24 cellular contexts compared by ENCODE assay signal in genomic region chr17:19342611-19343255, GRCh38. TPM values are rescaled to one million over a fixed set of nuclear protein-coding genes. Genes with fewer than 3 reads are reported as not detected.
DNase-seq lines count a peak whose midpoint lies in the region; ATAC-seq and TF ChIP-seq lines count a peak whose summit lies in the region.
"Had no signal": no experiment of that assay in that cellular context is flagged by ENCODE, and none has a peak within 500 bp of the region (broad histone marks: within the 10 kb centered on the region; RNA-seq: fewer than 3 reads in every experiment).

No MANE protein-coding gene starts in this region.

- no peaks in the 10 kb centered on the region for H3K9me2 ChIP-seq in SK-N-SH

- H3K4me2 ChIP-seq in SK-N-SH, result no peak overlapping the region

- TF ChIP-seq POLR2A in Peyer's patch (IDR thresholded peaks at IDR 0.05) (no peak), spleen (IDR thresholded peaks at IDR 0.05) (no peak)

- WGBS in SK-N-SH (ENCODE audit: low lambda C conversion rate), result 93% methylated on average over 2 of the region's 7 CpGs
- 63% methylated on average over 7 of the region's 7 CpGs for WGBS in liver
- 59 to 80% (median 75%) methylated on average over 6 to 7 of the region's 7 CpGs for WGBS in spleen, 5 donors

- H3K27ac ChIP-seq in SK-N-SH (ENCODE audit: low read depth in 2 of 2, low read length in 1 of 2) (no peak overlapping the region), Peyer's patch (peak overlapping the region in 1 of 4 donors; percentile 25), liver (ENCODE audit: low read depth in 1 of 2, low read length in 2 of 2) (peak overlapping the region; percentile 38 to 70), spleen (no peak overlapping the region)
- H3K27ac ChIP-seq: transverse colon, VCaP had no signal

- TF ChIP-seq RAD21 in SK-N-SH (IDR thresholded peaks at IDR 0.05; ENCODE audit: low read length), result no peak
- no peak for TF ChIP-seq RAD21 in liver (IDR thresholded peaks at IDR 0.05)

- H3K79me2 ChIP-seq in SK-N-SH (ENCODE audit: insufficient read depth), result no peaks in the 10 kb centered on the region

- TF ChIP-seq EP300 in SK-N-SH (IDR thresholded peaks at IDR 0.05; ENCODE audit: borderline replicate concordance in 1 of 2, low read depth in 1 of 2, low read length in 1 of 2), result no peak

- intact Hi-C loops in spleen (cut with DNase I; ENCODE audit: low total_unique reads), result no loop called here

- no peak overlapping the region for H3K9ac ChIP-seq in SK-N-SH
- H3K9ac ChIP-seq in liver (ENCODE audit: low read depth in 1 of 2, low read length in 2 of 2), result no peak overlapping the region

- CTCF ChIA-PET in SK-N-SH (lab: Yijun Ruan, JAX), result interaction anchor here (1.0 to 3.7 kb wide), 5 partner anchors 20 to 104 kb away, joined by 3 to 20 read pairs (median 4); partner anchors contain the start of gene B9D1

- H3K27me3 ChIP-seq in SK-N-SH (ENCODE audit: insufficient read depth) (no peaks in the 10 kb centered on the region), Peyer's patch (no peaks in the 10 kb centered on the region), liver (ENCODE audit: control insufficient read depth in 4 of 4, insufficient read depth in 4 of 4, low read length in 3 of 4) (no peaks in the 10 kb centered on the region), spleen (replicated peaks in 1 of 7) (peaks cover 0 to 4% (median 0%) of the 10 kb centered on the region in 7 donors)
- H3K27me3 ChIP-seq: transverse colon had no signal

- H4K20me1 ChIP-seq in SK-N-SH (ENCODE audit: insufficient read depth), result no peaks in the 10 kb centered on the region

- peaks cover 16% of the 10 kb centered on the region for H3F3A ChIP-seq in SK-N-SH (replicated peaks; ENCODE audit: insufficient read depth)

- TF ChIP-seq CTCF in SK-N-SH (IDR thresholded peaks at IDR 0.05) (no peak), Peyer's patch (IDR thresholded peaks at IDR 0.05) (no peak), liver (IDR thresholded peaks at IDR 0.05; ENCODE audit: low read depth, low read length, missing input control) (no peak), spleen (IDR thresholded peaks at IDR 0.05 in 8 of 11, conservative IDR thresholded peaks at IDR 0.05 in 3 of 11) (no peak)

- no peak overlapping the region for H2AFZ ChIP-seq in SK-N-SH (ENCODE audit: low read depth)

- no peak for ATAC-seq in SK-N-SH treated with all-trans-retinoic acid at 6 μM for 48 hours
- ATAC-seq: activated CD8-positive, alpha-beta T cell treated with anti-CD3 and anti-CD28 coated beads for 36 hours; activated T-cell treated with anti-CD3 and anti-CD28 coated beads, Interleukin-2, amount 50 U/mL, for 72 hours; left cardiac atrium; mucosa of descending colon; stimulated activated memory B cell treated with anti-CD40 and anti-IgM and Interleukin-4, amounts not matched to agents 10 μg/mL and 1 μg/mL and 100 μg/mL, for 72 hours; T-helper 17 cell had no signal

- H3K4me3 ChIP-seq in SK-N-SH (ENCODE audit: low read depth in 2 of 2, low read length in 1 of 2), result no peak overlapping the region
- no peak overlapping the region for H3K4me3 ChIP-seq in Peyer's patch
- no peak overlapping the region for H3K4me3 ChIP-seq in liver (ENCODE audit: low read depth in 1 of 3, low read length in 3 of 3)
- H3K4me3 ChIP-seq in spleen, result no peak overlapping the region
- H3K4me3 ChIP-seq: mucosa of descending colon, transverse colon had no signal

- H3K9me3 ChIP-seq in SK-N-SH (no peaks in the 10 kb centered on the region), Peyer's patch (no peaks in the 10 kb centered on the region), liver (ENCODE audit: control insufficient read depth in 4 of 4, low read length in 3 of 4) (no peaks in the 10 kb centered on the region), spleen (no peaks in the 10 kb centered on the region)
- H3K9me3 ChIP-seq: mucosa of descending colon, transverse colon had no signal

- POLR2A ChIA-PET in SK-N-SH (lab: Yijun Ruan, JAX), result interaction anchor here (1.0 kb wide), 1 partner anchor 105 kb away, joined by 3 read pairs; the partner anchor contains the start of gene EPN2

- DNase-seq in SK-N-SH, result peak; percentile 54
- DNase-seq in Peyer's patch, result peak in 2 of 3 donors; percentile 36 to 46
- DNase-seq in spleen, result peak; percentile 58
- no peak for DNase-seq in NCI-H187 treated with DMSO at 0.1 percent for 48 hours (lab: John Stamatoyannopoulos, UW)
- DNase-seq in NOMO-1 (lab: John Stamatoyannopoulos, UW; ENCODE audit: unreplicated experiment in 2 of 2), result no peak
- DNase-seq in NCI-H1694 treated with DMSO at 0.1 percent for 48 hours (lab: John Stamatoyannopoulos, UW), result no peak
- DNase-seq: activated CD8-positive, alpha-beta T cell treated with anti-CD3 and anti-CD28 coated beads for 36 hours; activated T-cell treated with anti-CD3 and anti-CD28 coated beads, Interleukin-2, amount 50 U/mL, for 72 hours; left cardiac atrium; mucosa of descending colon; NCI-H1105 treated with DMSO at 0.1 percent for 48 hours; NCI-H2171; NCI-H526 treated with DMSO at 0.1 percent for 48 hours; nucleus accumbens; T-helper 17 cell; transverse colon had no signal

- H3K36me3 ChIP-seq in SK-N-SH (replicated peaks in 1 of 2; ENCODE audit: control insufficient read depth in 1 of 2, insufficient read depth in 2 of 2, low read length in 1 of 2) (no peaks in the 10 kb centered on the region), Peyer's patch (no peaks in the 10 kb centered on the region), liver (ENCODE audit: control insufficient read depth in 4 of 4, insufficient read depth in 3 of 4, low read depth in 1 of 4, low read length in 3 of 4) (no peaks in the 10 kb centered on the region), spleen (no peaks in the 10 kb centered on the region)
- H3K36me3 ChIP-seq: transverse colon had no signal

- peaks cover 13% of the 10 kb centered on the region in 2 experiments; a peak in 3 of 4 replicates for H3K4me1 ChIP-seq in SK-N-SH (ENCODE audit: control insufficient read depth in 1 of 2, insufficient read depth in 2 of 2, low read depth in 1 of 2, low read length in 1 of 2)
- peaks cover 0 to 12% (median 0%) of the 10 kb centered on the region in 4 donors for H3K4me1 ChIP-seq in Peyer's patch
- peaks cover 31 to 88% (median 68%) of the 10 kb centered on the region in 4 donors for H3K4me1 ChIP-seq in liver (ENCODE audit: control insufficient read depth in 4 of 4, insufficient read depth in 4 of 4, low read length in 3 of 4)
- peaks cover 5 to 58% (median 14%) of the 10 kb centered on the region in 6 donors for H3K4me1 ChIP-seq in spleen

TF ChIP-seq in SK-N-SH, 30 proteins besides CTCF, POLR2A, EP300 and RAD21 (continues in another document):
- no peak for TF ChIP-seq SIN3A (IDR thresholded peaks at IDR 0.05; ENCODE audit: borderline replicate concordance, low read depth, low read length)
- TF ChIP-seq RXRA (IDR thresholded peaks at IDR 0.05; ENCODE audit: borderline replicate concordance, low read depth), result no peak
- TF ChIP-seq MXI1 (IDR thresholded peaks at IDR 0.05; ENCODE audit: low read depth, low read length), result no peak
- TF ChIP-seq SMC3 (IDR thresholded peaks at IDR 0.05; ENCODE audit: low read depth, low read length), result no peak

TF ChIP-seq in SK-N-SH treated with all-trans-retinoic acid at 6 μM for 48 hours, 23 proteins besides CTCF, POLR2A, EP300 and RAD21 (continues in another document):
- TF ChIP-seq ZNF70 (CRISPR knock-in tag; IDR thresholded peaks at IDR 0.05) (no peak), ZC3H10 (CRISPR knock-in tag; IDR thresholded peaks at IDR 0.05) (no peak), RARB (CRISPR knock-in tag; IDR thresholded peaks at IDR 0.05) (no peak)

TF ChIP-seq in liver, 16 proteins besides CTCF, POLR2A, EP300 and RAD21 (continues in another document):
- no peak for TF ChIP-seq SP1 (IDR thresholded peaks at IDR 0.05)

RNA-seq across cellular contexts. Expression of gene B9D1, which starts 19.8 kb away (rescaled TPM):
- polyA plus RNA-seq in SK-N-SH (2012; rRNA removed), result 75.0 and 81.6 TPM in 2 replicates
- polyA plus RNA-seq in SK-N-SH (2012; cell fraction: cytosol; rRNA removed), result 56.1 and 64.8 TPM in 2 replicates
- polyA plus RNA-seq in SK-N-SH (2012; cell fraction: nucleus; rRNA removed), result 81.5 and 92.1 TPM in 2 replicates
- 10 to 100 TPM in 1 of 4 donors, 1 to 10 TPM in 2, not detected in 1; 4.5 to 15.7 (median 5.6) TPM for total RNA-seq in Peyer's patch
- total RNA-seq in liver, result 10 to 100 TPM; 10.8 to 22.0 TPM
- polyA plus RNA-seq in liver, result 10 to 100 TPM in 1 of 2 donors, 1 to 10 TPM in 1; 8.4 to 10.8 TPM
- total RNA-seq in spleen, result 10 to 100 TPM in 1 of 7 donors, 1 to 10 TPM in 6; 6.4 to 14.1 (median 7.3) TPM
- 1 to 10 TPM; 4.3 to 8.1 (median 5.8) TPM for polyA plus RNA-seq in spleen

RNA-seq across cellular contexts. Expression of gene MAPK7, which starts 35.6 kb away (rescaled TPM):
- polyA plus RNA-seq in SK-N-SH (2012; rRNA removed) (10.5 and 19.1 TPM in 2 replicates), liver (1 to 10 TPM; 3.4 to 4.4 TPM), spleen (10 to 100 TPM in 1 of 3 donors, 1 to 10 TPM in 2; 5.7 to 15.1 (median 6.9) TPM)
- polyA plus RNA-seq in SK-N-SH (2012; cell fraction: cytosol; rRNA removed), result 8.9 and 14.2 TPM in 2 replicates
- polyA plus RNA-seq in SK-N-SH (2012; cell fraction: nucleus; rRNA removed), result 54.4 and 71.5 TPM in 2 replicates
- total RNA-seq in Peyer's patch (10 to 100 TPM; 35.0 to 60.7 (median 46.5) TPM), liver (1 to 10 TPM; 6.0 to 8.8 TPM), spleen (10 to 100 TPM; 23.1 to 56.2 (median 34.4) TPM)

RNA-seq across cellular contexts. Expression of gene MFAP4, which starts 44.3 kb away (rescaled TPM):
- polyA plus RNA-seq in SK-N-SH (2012; rRNA removed) (112 and 120 TPM in 2 replicates), liver (10 to 100 TPM in 1 of 2 donors, 1 to 10 TPM in 1; 4.9 to 13.3 TPM), spleen (10 to 100 TPM; 16.1 to 48.4 (median 17.8) TPM)
- 98.4 and 115 TPM in 2 replicates for polyA plus RNA-seq in SK-N-SH (2012; cell fraction: cytosol; rRNA removed)
- 99.5 and 101 TPM in 2 replicates for polyA plus RNA-seq in SK-N-SH (2012; cell fraction: nucleus; rRNA removed)
- total RNA-seq in Peyer's patch (10 to 100 TPM; 12.6 to 70.8 (median 43.9) TPM), liver (1 to 10 TPM; 2.1 to 6.5 TPM), spleen (10 to 100 TPM; 10.1 to 41.0 (median 21.8) TPM)
- total RNA-seq: A172, dermis microvascular lymphatic vessel endothelial cell, epithelial cell of proximal tubule, HT-29, T-helper 17 cell had no signal

Comparison
In these comparisons a context has a peak if more than half of its experiments do, and no peak if none do; other contexts are left out.
1. DNase-seq: peak in SK-N-SH (single experiment), Peyer's patch (2 of 3) and spleen (single experiment); none in NCI-H187 treated with DMSO at 0.1 percent for 48 hours (single experiment), NOMO-1 (0 of 2) and NCI-H1694 treated with DMSO at 0.1 percent for 48 hours (single experiment).
2. H3K27ac ChIP-seq: peak in liver (2 of 2); none in SK-N-SH (0 of 2) and spleen (0 of 8).